Comparison of ENCODE assay signal across 12 cellular contexts in the genomic region with DNA sequence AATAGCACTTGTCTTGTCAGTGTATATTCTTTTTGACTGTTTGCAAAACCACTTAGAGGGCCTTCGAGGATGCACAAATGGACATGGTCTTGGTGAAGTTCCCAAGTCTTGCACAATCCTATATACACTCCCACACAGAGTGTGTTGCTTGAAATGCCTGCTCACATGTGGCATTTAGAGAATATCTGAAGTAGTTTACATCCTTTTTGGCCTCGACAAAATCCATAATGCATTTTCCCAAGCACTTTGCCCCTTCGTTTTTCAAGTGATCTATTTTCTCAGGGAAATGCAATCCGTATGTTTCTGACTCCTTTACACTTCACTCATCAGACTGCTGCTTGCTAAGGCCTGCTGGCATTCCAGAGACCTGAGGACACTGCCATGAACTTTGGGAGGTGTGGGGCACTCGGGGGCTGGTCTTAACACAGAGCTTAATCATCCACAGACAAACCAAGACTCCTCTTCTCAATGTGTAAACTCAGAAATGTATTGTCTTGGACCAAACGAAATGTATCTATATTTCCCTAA.
DNase-seq lines count a peak whose midpoint lies in the region; TF ChIP-seq lines count a peak whose summit lies in the region.
"Had no signal": no experiment of that assay in that cellular context is flagged by ENCODE, and none has a peak within 500 bp of the region (broad histone marks: within the 10 kb centered on the region; RNA-seq: fewer than 3 reads in every experiment).

No MANE protein-coding gene starts in this region.

- H4K20me1 ChIP-seq in SK-N-SH (ENCODE audit: insufficient read depth) (no peaks in the 10 kb centered on the region), osteoblast (ENCODE audit: insufficient read depth, low read length) (no peaks in the 10 kb centered on the region)

- DNase-seq in SK-N-SH (no peak), fibroblast of the conjunctiva (ENCODE audit: low read depth) (peak; percentile 72), osteoblast (ENCODE audit: insufficient read length, low spot score, missing footprints) (peak; percentile 81), NOMO-1 (lab: John Stamatoyannopoulos, UW; ENCODE audit: unreplicated experiment in 2 of 2) (no peak), NCI-H2107 (lab: John Stamatoyannopoulos, UW) (no peak), NOMO-1 treated with dmso at 0.1 percent for 144 hours (lab: John Stamatoyannopoulos, UW; ENCODE audit: unreplicated experiment) (no peak)
- no peak for DNase-seq in stimulated activated CD4-positive, alpha-beta T cell treated with anti-CD3 and anti-CD28 coated beads, Interleukin-4, amount 100 ng/mL, for 4 hours
- DNase-seq: activated CD4-positive, alpha-beta T cell treated with anti-CD3 and anti-CD28 coated beads, Interleukin-2, amount 10 ng/mL, durations not matched to agents 7 days and 5 days; Caco-2; erythroblast; SJCRH30 had no signal

- TF ChIP-seq CTCF in C4-2B (conservative IDR thresholded peaks at IDR 0.05) = no peak
- no peak for TF ChIP-seq CTCF in SK-N-SH (IDR thresholded peaks at IDR 0.05)
- TF ChIP-seq CTCF in osteoblast (IDR thresholded peaks at IDR 0.05; ENCODE audit: extremely low read depth, low read depth, low read length) = no peak

- H2AFZ ChIP-seq in SK-N-SH (ENCODE audit: low read depth) (0 out of 2 replicates have a peak overlapping the region, but pooled peaks have one; percentile 22), osteoblast (ENCODE audit: low read length) (no peak overlapping the region)

- H3K27ac ChIP-seq in C4-2B (peak overlapping the region; percentile 74; the same call in 1 of the 2 replicates), SK-N-SH (ENCODE audit: low read depth in 2 of 2, low read length in 1 of 2) (peak overlapping the region in 1 of 2 experiments; percentile 40; a peak in 2 of 4 replicates), osteoblast (ENCODE audit: low read depth, low read length) (no peak overlapping the region)
- H3K27ac ChIP-seq: SJCRH30 had no signal

- WGBS in SK-N-SH (ENCODE audit: low lambda C conversion rate) = 11% methylated on average over 6 of the region's 6 CpGs

- no peaks in the 10 kb centered on the region for H3K36me3 ChIP-seq in SK-N-SH (replicated peaks in 1 of 2; ENCODE audit: control insufficient read depth in 1 of 2, insufficient read depth in 2 of 2, low read length in 1 of 2)
- no peaks in the 10 kb centered on the region for H3K36me3 ChIP-seq in osteoblast (ENCODE audit: insufficient read depth, low read length)
- H3K36me3 ChIP-seq: SJCRH30 had no signal

- POLR2A ChIA-PET in SK-N-SH (lab: Yijun Ruan, JAX) = no interaction called here

- H3F3A ChIP-seq in SK-N-SH (replicated peaks; ENCODE audit: insufficient read depth) = peaks cover 8% of the 10 kb centered on the region

- no peak for TF ChIP-seq RAD21 in SK-N-SH (IDR thresholded peaks at IDR 0.05; ENCODE audit: low read length)

- H3K4me1 ChIP-seq in SK-N-SH (ENCODE audit: control insufficient read depth in 1 of 2, insufficient read depth in 2 of 2, low read depth in 1 of 2, low read length in 1 of 2) (peaks cover 6 to 8% of the 10 kb centered on the region in 2 experiments; a peak in 2 of 4 replicates), osteoblast (ENCODE audit: insufficient read depth, low read length) (peaks cover 4% of the 10 kb centered on the region)
- H3K4me1 ChIP-seq: Caco-2, SJCRH30 had no signal

- H3K9me3 ChIP-seq in SK-N-SH = no peaks in the 10 kb centered on the region
- H3K9me3 ChIP-seq in osteoblast (ENCODE audit: low read depth, low read length) = peaks cover 1% of the 10 kb centered on the region
- H3K9me3 ChIP-seq: Caco-2, SJCRH30 had no signal

- CTCF ChIA-PET in SK-N-SH (lab: Yijun Ruan, JAX) = no interaction called here

- H3K4me3 ChIP-seq in SK-N-SH (ENCODE audit: low read depth in 2 of 2, low read length in 1 of 2) (no peak overlapping the region), osteoblast (ENCODE audit: insufficient read depth, low read length) (no peak overlapping the region)
- H3K4me3 ChIP-seq: SJCRH30 had no signal

- no peaks in the 10 kb centered on the region for H3K9me2 ChIP-seq in SK-N-SH

- no peak for TF ChIP-seq EP300 in SK-N-SH (IDR thresholded peaks at IDR 0.05; ENCODE audit: borderline replicate concordance in 1 of 2, low read depth in 1 of 2, low read length in 1 of 2)

- H3K79me2 ChIP-seq in SK-N-SH (ENCODE audit: insufficient read depth) = no peaks in the 10 kb centered on the region
- no peaks in the 10 kb centered on the region for H3K79me2 ChIP-seq in osteoblast (ENCODE audit: insufficient read depth, low read length)

- no peak overlapping the region for H3K9ac ChIP-seq in SK-N-SH

- H3K4me2 ChIP-seq in SK-N-SH (no peak overlapping the region), osteoblast (ENCODE audit: insufficient read depth, low read length) (no peak overlapping the region)

- no peaks in the 10 kb centered on the region for H3K27me3 ChIP-seq in SK-N-SH (ENCODE audit: insufficient read depth)
- H3K27me3 ChIP-seq in osteoblast (ENCODE audit: insufficient read depth, low read length) = no peaks in the 10 kb centered on the region
- H3K27me3 ChIP-seq: SJCRH30 had no signal

TF ChIP-seq in SK-N-SH, 30 proteins besides CTCF, POLR2A, EP300 and RAD21:
- no peak for TF ChIP-seq JUND (IDR thresholded peaks at IDR 0.05)
- no peak for TF ChIP-seq TCF12 (IDR thresholded peaks at IDR 0.05)
- no peak for TF ChIP-seq SIN3A (IDR thresholded peaks at IDR 0.05; ENCODE audit: borderline replicate concordance, low read depth, low read length)
- TF ChIP-seq EZH2phosphoT487 (IDR thresholded peaks at IDR 0.05; ENCODE audit: borderline replicate concordance, low read depth) = no peak
- no peak for TF ChIP-seq TAF1 (IDR thresholded peaks at IDR 0.05; ENCODE audit: borderline replicate concordance, low read depth, low read length)

Comparison
In these comparisons a context has a peak if more than half of its experiments do, and no peak if none do; other contexts are left out.
1. DNase-seq: peak in fibroblast of the conjunctiva (single experiment) and osteoblast (single experiment); none in SK-N-SH (single experiment), NOMO-1 (0 of 2), NCI-H2107 (single experiment), NOMO-1 treated with dmso at 0.1 percent for 144 hours (single experiment) and stimulated activated CD4-positive, alpha-beta T cell treated with anti-CD3 and anti-CD28 coated beads, Interleukin-4, amount 100 ng/mL, for 4 hours (0 of 2).